In the genomic region with DNA sequence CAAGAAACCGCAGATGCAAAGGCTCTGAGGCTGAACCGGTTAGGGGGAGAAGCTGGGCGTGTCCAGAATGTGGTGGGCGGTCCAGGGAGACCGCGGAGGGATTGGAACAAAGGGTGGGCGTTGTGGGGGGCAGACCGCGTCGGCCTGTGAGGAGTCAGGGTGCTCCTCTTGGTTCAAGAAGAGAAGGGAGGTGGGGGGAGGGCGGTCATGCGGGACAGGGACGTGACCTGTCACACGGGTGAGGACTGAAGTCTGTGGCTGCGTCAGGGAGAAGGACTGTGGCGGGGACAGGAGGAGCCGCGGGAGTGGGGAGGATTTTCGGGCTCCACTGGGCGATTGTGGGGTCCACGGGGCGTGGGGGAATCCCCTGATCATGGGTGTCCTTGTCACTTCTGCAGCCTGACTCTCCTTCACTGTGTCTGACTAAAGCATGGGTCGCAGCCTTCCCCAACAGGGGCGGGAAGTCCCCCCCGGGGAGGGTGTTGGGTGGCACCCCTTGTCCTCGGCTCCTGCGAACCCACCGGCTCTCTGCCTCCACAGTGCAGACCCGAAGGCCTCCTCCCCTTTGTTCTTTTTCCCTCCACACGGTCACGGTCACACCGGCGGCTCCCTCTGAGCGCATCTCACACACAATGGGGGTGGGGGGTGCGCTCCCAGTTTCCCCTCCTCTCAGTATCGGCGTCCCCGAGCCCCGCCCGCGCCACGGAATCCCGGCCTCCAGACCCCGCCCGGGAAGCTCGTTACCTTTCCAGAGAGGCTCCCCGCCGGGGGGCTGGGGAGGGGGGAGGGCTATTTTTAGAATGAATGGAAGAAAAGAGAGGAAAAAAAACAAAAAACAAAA, we compare ENCODE assay signal across 1 cellular context.
TF ChIP-seq lines count a peak whose summit lies in the region.

No MANE protein-coding gene starts in this region.

TF ChIP-seq in WTC11, 78 proteins besides CTCF, POLR2A, EP300 and RAD21 (continued from another document):
- TF ChIP-seq, protein P1, sequence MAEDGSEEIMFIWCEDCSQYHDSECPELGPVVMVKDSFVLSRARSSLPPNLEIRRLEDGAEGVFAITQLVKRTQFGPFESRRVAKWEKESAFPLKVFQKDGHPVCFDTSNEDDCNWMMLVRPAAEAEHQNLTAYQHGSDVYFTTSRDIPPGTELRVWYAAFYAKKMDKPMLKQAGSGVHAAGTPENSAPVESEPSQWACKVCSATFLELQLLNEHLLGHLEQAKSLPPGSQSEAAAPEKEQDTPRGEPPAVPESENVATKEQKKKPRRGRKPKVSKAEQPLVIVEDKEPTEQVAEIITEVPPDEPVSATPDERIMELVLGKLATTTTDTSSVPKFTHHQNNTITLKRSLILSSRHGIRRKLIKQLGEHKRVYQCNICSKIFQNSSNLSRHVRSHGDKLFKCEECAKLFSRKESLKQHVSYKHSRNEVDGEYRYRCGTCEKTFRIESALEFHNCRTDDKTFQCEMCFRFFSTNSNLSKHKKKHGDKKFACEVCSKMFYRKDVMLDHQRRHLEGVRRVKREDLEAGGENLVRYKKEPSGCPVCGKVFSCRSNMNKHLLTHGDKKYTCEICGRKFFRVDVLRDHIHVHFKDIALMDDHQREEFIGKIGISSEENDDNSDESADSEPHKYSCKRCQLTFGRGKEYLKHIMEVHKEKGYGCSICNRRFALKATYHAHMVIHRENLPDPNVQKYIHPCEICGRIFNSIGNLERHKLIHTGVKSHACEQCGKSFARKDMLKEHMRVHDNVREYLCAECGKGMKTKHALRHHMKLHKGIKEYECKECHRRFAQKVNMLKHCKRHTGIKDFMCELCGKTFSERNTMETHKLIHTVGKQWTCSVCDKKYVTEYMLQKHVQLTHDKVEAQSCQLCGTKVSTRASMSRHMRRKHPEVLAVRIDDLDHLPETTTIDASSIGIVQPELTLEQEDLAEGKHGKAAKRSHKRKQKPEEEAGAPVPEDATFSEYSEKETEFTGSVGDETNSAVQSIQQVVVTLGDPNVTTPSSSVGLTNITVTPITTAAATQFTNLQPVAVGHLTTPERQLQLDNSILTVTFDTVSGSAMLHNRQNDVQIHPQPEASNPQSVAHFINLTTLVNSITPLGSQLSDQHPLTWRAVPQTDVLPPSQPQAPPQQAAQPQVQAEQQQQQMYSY (CRISPR knock-in tag; IDR thresholded peaks at IDR 0.05), result no peak
